29 cellular contexts compared by ENCODE assay signal in genomic region chr6:83908813-83909212, GRCh38. TPM values are rescaled to one million over a fixed set of nuclear protein-coding genes. Genes with fewer than 3 reads are reported as not detected.
DNase-seq lines count a peak whose midpoint lies in the region; ATAC-seq and TF ChIP-seq lines count a peak whose summit lies in the region.
"Had no signal": no experiment of that assay in that cellular context is flagged by ENCODE, and none has a peak within 500 bp of the region (broad histone marks: within the 10 kb centered on the region; RNA-seq: fewer than 3 reads in every experiment).

No MANE protein-coding gene starts in this region.

- H3K27me3 Mint-ChIP-seq in natural killer cell (ENCODE audit: low read depth in 2 of 2) = no peaks in the 10 kb centered on the region
- H3K27me3 Mint-ChIP-seq: activated T-cell treated with anti-CD3 and anti-CD28 coated beads, Interleukin-2, amount 50 U/mL, for 24 hours; dendritic cell treated with granulocyte-macrophage colony-stimulating factor and Interleukin-4, amounts not matched to agents 40 ng/mL and 50 ng/mL, for 4 days; naive B cell; stimulated activated memory B cell treated with anti-CD40 and anti-IgM and Interleukin-4, amounts not matched to agents 10 μg/mL and 1 μg/mL and 100 μg/mL, for 72 hours had no signal

- no peak for TF ChIP-seq CTCF in AG10803 (conservative IDR thresholded peaks at IDR 0.05; ENCODE audit: low read length)
- TF ChIP-seq CTCF in astrocyte of the spinal cord (IDR thresholded peaks at IDR 0.05; ENCODE audit: low read depth, low read length) = no peak
- no peak for TF ChIP-seq CTCF in dorsolateral prefrontal cortex (IDR thresholded peaks at IDR 0.05 in 54 of 56, conservative IDR thresholded peaks at IDR 0.05 in 2 of 56; ENCODE audit: low read depth in 1 of 56, partially characterized antibody in 56 of 56)
- TF ChIP-seq CTCF in natural killer cell (IDR thresholded peaks at IDR 0.05) = no peak

- intact Hi-C loops in dorsolateral prefrontal cortex (cut with DNase I) (no loop called here), natural killer cell (cut with micrococcal nuclease) (no loop called here)

- H3K27ac Mint-ChIP-seq in natural killer cell = no peak overlapping the region
- H3K27ac Mint-ChIP-seq: activated T-cell treated with anti-CD3 and anti-CD28 coated beads, Interleukin-2, amount 50 U/mL, for 24 hours; dendritic cell treated with granulocyte-macrophage colony-stimulating factor and Interleukin-4, amounts not matched to agents 40 ng/mL and 50 ng/mL, for 4 days; stimulated activated memory B cell treated with anti-CD40 and anti-IgM and Interleukin-4, amounts not matched to agents 10 μg/mL and 1 μg/mL and 100 μg/mL, for 72 hours had no signal

- H3K36me3 Mint-ChIP-seq in natural killer cell = peaks cover 13% of the 10 kb centered on the region

- H3K27me3 ChIP-seq in dorsolateral prefrontal cortex = no peaks in the 10 kb centered on the region
- H3K27me3 ChIP-seq: BE2C, right atrium auricular region, spleen, upper lobe of right lung had no signal

- in situ Hi-C loops in astrocyte of the spinal cord (cut with HindIII; ENCODE audit: low sequenced_read_pairs) = no loop called here

- H3K4me3 Mint-ChIP-seq in natural killer cell = no peak overlapping the region
- H3K4me3 Mint-ChIP-seq: activated T-cell treated with anti-CD3 and anti-CD28 coated beads, Interleukin-2, amount 50 U/mL, for 24 hours; dendritic cell treated with granulocyte-macrophage colony-stimulating factor and Interleukin-4, amounts not matched to agents 40 ng/mL and 50 ng/mL, for 4 days; stimulated activated memory B cell treated with anti-CD40 and anti-IgM and Interleukin-4, amounts not matched to agents 10 μg/mL and 1 μg/mL and 100 μg/mL, for 72 hours had no signal

- no peak overlapping the region for H3K4me3 ChIP-seq in AG10803 (ENCODE audit: low read length)
- no peak overlapping the region for H3K4me3 ChIP-seq in astrocyte of the spinal cord (ENCODE audit: low read depth, low read length)
- H3K4me3 ChIP-seq in dorsolateral prefrontal cortex = no peak overlapping the region
- H3K4me3 ChIP-seq: right atrium auricular region, SK-N-MC, spleen, upper lobe of right lung had no signal

- peaks cover 33 to 52% of the 10 kb centered on the region in 2 donors for H3K4me1 Mint-ChIP-seq in natural killer cell

- DNase-seq in AG10803 (ENCODE audit: low read depth) (peak; percentile 3), HT1080 (ENCODE audit: low read depth) (peak; percentile 28), astrocyte of the spinal cord (ENCODE audit: low read depth, low spot score) (peak; percentile 51), hepatic stellate cell (ENCODE audit: low spot score) (peak; percentile 5), dorsolateral prefrontal cortex (no peak), activated gamma-delta T cell (lab: John Stamatoyannopoulos, UW) (no peak), natural killer cell (no peak)
- no peak for DNase-seq in activated CD4-positive, alpha-beta T cell treated with anti-CD3 and anti-CD28 coated beads for 1 hour
- DNase-seq: activated CD4-positive, alpha-beta T cell treated with anti-CD3 and anti-CD28 coated beads for 4 hours; activated T-cell treated with anti-CD3 and anti-CD28 coated beads, Interleukin-2, amount 50 U/mL, for 24 hours; BE2C; DMS79 treated with DMSO at 0.1 percent for 48 hours; head of caudate nucleus; KG1; naive B cell; NCI-H2171; NCI-H526; spleen; stimulated activated CD4-positive, alpha-beta T cell treated with anti-CD3 and anti-CD28 coated beads, Interleukin-2, amount 100 ng/mL, for 48 hours; upper lobe of right lung had no signal

- peaks cover 1 to 2% of the 10 kb centered on the region in 2 donors for H3K9me3 Mint-ChIP-seq in natural killer cell
- H3K9me3 Mint-ChIP-seq: dendritic cell treated with granulocyte-macrophage colony-stimulating factor and Interleukin-4, amounts not matched to agents 40 ng/mL and 50 ng/mL, for 4 days had no signal

- no peak overlapping the region for H3K27ac ChIP-seq in dorsolateral prefrontal cortex
- H3K27ac ChIP-seq: right atrium auricular region, SK-N-MC, spleen, upper lobe of right lung had no signal

- ATAC-seq in natural killer cell = no peak
- ATAC-seq: stimulated activated memory B cell treated with anti-CD40 and anti-IgM and Interleukin-4, amounts not matched to agents 10 μg/mL and 1 μg/mL and 100 μg/mL, for 72 hours; upper lobe of right lung had no signal

RNA-seq across cellular contexts. Expression of gene CYB5R4, which starts 49.3 kb away (rescaled TPM):
- 9.4 and 14.9 TPM in 2 replicates for total RNA-seq in HT1080 (2014; rRNA removed; shearing (Covaris generic))
- 14.3 and 22.2 TPM in 2 replicates for polyA plus RNA-seq in HT1080 (2015; cell fraction: cytosol; rRNA removed)
- polyA plus RNA-seq in HT1080 (2015; cell fraction: nucleus; rRNA removed) = 5.8 and 6.6 TPM in 2 replicates
- total RNA-seq in dorsolateral prefrontal cortex (10 to 100 TPM in 119 of 120 experiments, 1 to 10 TPM in 1; 8.4 to 26.5 (median 18.4) TPM), natural killer cell (10 to 100 TPM; 34.0 to 40.5 (median 34.5) TPM)

RNA-seq across cellular contexts. Expression of gene RIPPLY2, which starts 55.7 kb away (rescaled TPM):
- not detected in 2 replicates for total RNA-seq in HT1080 (2014; rRNA removed; shearing (Covaris generic))
- not detected in 2 replicates for polyA plus RNA-seq in HT1080 (2015; cell fraction: cytosol; rRNA removed)
- polyA plus RNA-seq in HT1080 (2015; cell fraction: nucleus; rRNA removed) = 0.07 TPM in 1 of 2 replicates, not detected in the other
- total RNA-seq in dorsolateral prefrontal cortex (10 to 100 TPM in 115 of 120 experiments, 1 to 10 TPM in 5; 6.4 to 27.6 (median 16.4) TPM), natural killer cell (not detected)
- total RNA-seq: activated CD8-positive, alpha-beta memory T cell treated with anti-CD3 and anti-CD28 coated beads for 36 hours; cardiac septum; omental fat pad; right atrium auricular region; RPMI7951; spleen; T-helper 2 cell treated with Interferon-gamma antibody and Interleukin-4, amounts not matched to agents 100 ng/mL and 5 ng/mL, for 36 hours; upper lobe of right lung had no signal

Comparison
In these comparisons a context has a peak if more than half of its experiments do, and no peak if none do; other contexts are left out.
1. DNase-seq: peak in AG10803 (single experiment), HT1080 (single experiment), astrocyte of the spinal cord (single experiment) and hepatic stellate cell (single experiment); none in dorsolateral prefrontal cortex (0 of 10), activated gamma-delta T cell (single experiment), activated CD4-positive, alpha-beta T cell treated with anti-CD3 and anti-CD28 coated beads for 1 hour (single experiment) and natural killer cell (single experiment).